15 cellular contexts compared by ENCODE assay signal in the genomic region with DNA sequence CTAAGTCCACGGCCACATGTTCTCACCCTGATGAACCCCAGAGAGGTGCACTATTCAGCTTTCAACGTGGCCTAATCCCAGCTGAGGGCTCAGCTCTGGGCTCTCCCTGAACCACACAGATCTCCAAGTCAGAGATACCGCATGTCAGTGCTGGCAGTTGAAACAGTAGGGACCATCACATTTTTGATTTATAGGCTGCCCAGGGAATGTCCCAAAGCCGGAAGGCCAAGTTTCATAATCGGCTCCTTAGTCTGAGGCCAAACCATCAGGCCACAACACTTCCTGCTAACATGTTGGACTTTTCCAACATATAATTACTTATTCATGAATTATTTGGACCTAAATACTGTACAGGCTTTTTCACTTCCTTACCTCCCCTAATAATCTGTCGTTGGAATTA.
DNase-seq lines count a peak whose midpoint lies in the region; ATAC-seq and TF ChIP-seq lines count a peak whose summit lies in the region.
"Had no signal": no experiment of that assay in that cellular context is flagged by ENCODE, and none has a peak within 500 bp of the region (broad histone marks: within the 10 kb centered on the region; RNA-seq: fewer than 3 reads in every experiment).

No MANE protein-coding gene starts in this region.

- peak; percentile 58 for ATAC-seq in body of pancreas
- ATAC-seq in right cardiac atrium, result peak; percentile 41 to 69
- peak; percentile 44 for ATAC-seq in upper lobe of right lung
- ATAC-seq in GM18870 (IDR thresholded peaks at IDR 0.05; ENCODE audit: unreplicated experiment), result no peak
- ATAC-seq: left colon had no signal

- H3K27ac ChIP-seq in body of pancreas, result no peak overlapping the region
- H3K27ac ChIP-seq in right cardiac atrium (ENCODE audit: low read length), result no peak overlapping the region
- no peak overlapping the region for H3K27ac ChIP-seq in upper lobe of right lung

- H3K27me3 ChIP-seq in body of pancreas, result no peaks in the 10 kb centered on the region
- no peaks in the 10 kb centered on the region for H3K27me3 ChIP-seq in right cardiac atrium (ENCODE audit: control insufficient read depth, insufficient read depth)
- H3K27me3 ChIP-seq in upper lobe of right lung, result no peaks in the 10 kb centered on the region

- intact Hi-C loops in body of pancreas (cut with DNase I) (no loop called here), right cardiac atrium (cut with DNase I) (no loop called here), upper lobe of right lung (cut with DNase I) (no loop called here)

- H3K4me1 ChIP-seq in body of pancreas (no peaks in the 10 kb centered on the region), right cardiac atrium (ENCODE audit: control insufficient read depth, insufficient read depth, low read length) (no peaks in the 10 kb centered on the region), upper lobe of right lung (peaks cover 17% of the 10 kb centered on the region)

- no peak for TF ChIP-seq CTCF in body of pancreas (IDR thresholded peaks at IDR 0.05)
- TF ChIP-seq CTCF in upper lobe of right lung (IDR thresholded peaks at IDR 0.05), result no peak

- H3K4me3 ChIP-seq in body of pancreas, result no peak overlapping the region
- no peak overlapping the region for H3K4me3 ChIP-seq in right cardiac atrium (ENCODE audit: low read length)
- no peak overlapping the region for H3K4me3 ChIP-seq in upper lobe of right lung
- H3K4me3 ChIP-seq: smooth muscle cell had no signal

- TF ChIP-seq POLR2A in body of pancreas (IDR thresholded peaks at IDR 0.05), result no peak

- H3K36me3 ChIP-seq in body of pancreas (replicated peaks in 1 of 2; ENCODE audit: insufficient read depth in 1 of 2, low read depth in 2 of 2) (no peaks in the 10 kb centered on the region), upper lobe of right lung (no peaks in the 10 kb centered on the region)

- DNase-seq in SKM-1 treated with dmso at 0.1 percent for 144 hours (lab: John Stamatoyannopoulos, UW; ENCODE audit: unreplicated experiment), result peak; percentile 5
- no peak for DNase-seq in SKM-1 (lab: John Stamatoyannopoulos, UW; ENCODE audit: unreplicated experiment)
- peak; percentile 18 to 38 (median 28) for DNase-seq in body of pancreas
- peak; percentile 25 to 68 (median 60) for DNase-seq in right cardiac atrium
- DNase-seq in upper lobe of right lung, result no peak
- no peak for DNase-seq in stimulated activated naive CD4-positive, alpha-beta T cell (lab: John Stamatoyannopoulos, UW)
- no peak for DNase-seq in activated CD4-positive, alpha-beta T cell treated with anti-CD3 and anti-CD28 coated beads for 48 hours
- DNase-seq: 8988T; activated naive CD4-positive, alpha-beta T cell treated with Interleukin-2 at 50 U/mL for 16 hours; CD4-positive, alpha-beta memory T cell; KBM-7; NCI-H2081 had no signal

- H3K9me3 ChIP-seq in body of pancreas, result no peaks in the 10 kb centered on the region
- no peaks in the 10 kb centered on the region for H3K9me3 ChIP-seq in right cardiac atrium (ENCODE audit: control insufficient read depth, low read length)
- H3K9me3 ChIP-seq in upper lobe of right lung, result no peaks in the 10 kb centered on the region

- 32 to 43% methylated on average over 6 of the region's 6 CpGs for WGBS in body of pancreas, 2 donors
- WGBS in right cardiac atrium, result 35% methylated on average over 6 of the region's 6 CpGs

Comparison
In these comparisons a context has a peak if more than half of its experiments do, and no peak if none do; other contexts are left out.
1. DNase-seq: peak in SKM-1 treated with dmso at 0.1 percent for 144 hours (single experiment), body of pancreas (4 of 4) and right cardiac atrium (3 of 3); none in SKM-1 (single experiment), upper lobe of right lung (single experiment), stimulated activated naive CD4-positive, alpha-beta T cell (0 of 6) and activated CD4-positive, alpha-beta T cell treated with anti-CD3 and anti-CD28 coated beads for 48 hours (single experiment).